In the genomic region with DNA sequence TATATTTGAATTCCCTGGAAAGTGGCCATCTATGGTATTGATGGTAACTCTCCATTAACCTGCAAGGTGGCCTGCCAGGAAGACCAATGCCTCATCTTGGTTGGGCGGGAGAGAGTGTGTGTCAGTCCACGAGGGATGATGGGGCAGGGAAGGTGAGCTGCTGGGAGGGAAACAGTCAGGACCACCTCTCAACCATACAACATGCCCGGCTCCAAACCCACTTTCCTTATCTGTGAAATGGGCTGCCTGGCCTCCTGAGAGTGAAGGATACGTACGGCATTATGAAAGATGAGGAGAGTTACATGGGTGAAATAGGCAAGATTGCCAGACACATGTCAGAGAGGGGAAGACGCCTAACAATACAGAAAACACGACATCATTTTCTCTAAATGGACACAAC, we compare ENCODE assay signal across 19 cellular contexts.
DNase-seq lines count a peak whose midpoint lies in the region; ATAC-seq, FAIRE-seq and TF ChIP-seq lines count a peak whose summit lies in the region.
"Had no signal": no experiment of that assay in that cellular context is flagged by ENCODE, and none has a peak within 500 bp of the region (broad histone marks: within the 10 kb centered on the region; RNA-seq: fewer than 3 reads in every experiment).

No MANE protein-coding gene starts in this region.

- no peak for FAIRE-seq in HepG2 (lab: Jason Lieb, UNC)
- FAIRE-seq in H1 (lab: Jason Lieb, UNC) = no peak
- no peak for FAIRE-seq in D721Med (lab: Jason Lieb, UNC)
- FAIRE-seq: G401.6, GM12892 had no signal

- ATAC-seq in HepG2 = no peak
- no peak for ATAC-seq in right lobe of liver
- ATAC-seq in T-helper 17 cell = no peak
- no peak for ATAC-seq in gastrocnemius medialis

- 0 out of 2 replicates have a peak overlapping the region, but pooled peaks have one; percentile 41 for H2BK20ac ChIP-seq in H1 (ENCODE audit: low read length)

- H3K27me3 ChIP-seq in HepG2 (ENCODE audit: control insufficient read depth in 1 of 2, insufficient read depth in 2 of 2, low read length in 2 of 2) (no peaks in the 10 kb centered on the region), right lobe of liver (no peaks in the 10 kb centered on the region), H1 (replicated peaks in 1 of 4; ENCODE audit: control insufficient read depth in 3 of 4, extremely low read depth in 1 of 4, insufficient read depth in 3 of 4, low read length in 3 of 4) (no peaks in the 10 kb centered on the region), gastrocnemius medialis (no peaks in the 10 kb centered on the region)
- H3K27me3 ChIP-seq: BLaER1 treated with 17β-estradiol and CSF1 and Interleukin-3, amounts not matched to agents 10 nM and 100 nM had no signal

- no peaks in the 10 kb centered on the region for H3K27me3 Mint-ChIP-seq in T-helper 17 cell
- H3K27me3 Mint-ChIP-seq: B cell; CD4-positive, alpha-beta T cell; CD8-positive, alpha-beta memory T cell had no signal

- H3K14ac ChIP-seq in H1 (ENCODE audit: insufficient read length) = no peak overlapping the region

- no peaks in the 10 kb centered on the region for H3K23me2 ChIP-seq in H1 (ENCODE audit: low read depth, low read length)

- H2BK5ac ChIP-seq in H1 (ENCODE audit: low read depth, low read length) = no peak overlapping the region

- H3K27ac Mint-ChIP-seq in T-helper 17 cell = peak overlapping the region; percentile 6
- H3K27ac Mint-ChIP-seq: B cell; CD14-positive monocyte; CD4-positive, alpha-beta T cell; CD8-positive, alpha-beta memory T cell had no signal

- H3K79me1 ChIP-seq in H1 (ENCODE audit: low read depth, low read length) = no peaks in the 10 kb centered on the region

- 0 out of 2 replicates have a peak overlapping the region, but pooled peaks have one; percentile 65 for H2BK15ac ChIP-seq in H1 (ENCODE audit: low read length)

- peaks cover 10% of the 10 kb centered on the region for H3K36me3 Mint-ChIP-seq in T-helper 17 cell (ENCODE audit: low read depth)

- H3K27ac ChIP-seq in HepG2 (ENCODE audit: extremely low read length, insufficient read depth, low read length) (no peak overlapping the region), right lobe of liver (no peak overlapping the region), H1 (ENCODE audit: low read depth, low read length) (no peak overlapping the region), gastrocnemius medialis (no peak overlapping the region)
- H3K27ac ChIP-seq: 22Rv1 had no signal

- H3K23ac ChIP-seq in H1 (ENCODE audit: insufficient read length) = no peak overlapping the region

- H4K5ac ChIP-seq in H1 (ENCODE audit: insufficient read length, low read depth, low read length) = no peak overlapping the region

- no peak overlapping the region for H4K91ac ChIP-seq in H1 (replicated peaks; ENCODE audit: insufficient read length, low read length)

- H2BK12ac ChIP-seq in H1 (ENCODE audit: low read depth, low read length) = no peak overlapping the region

- WGBS in HepG2 (ENCODE audit: low lambda C conversion rate) = 96% methylated on average over 7 of the region's 7 CpGs
- 89% methylated on average over 7 of the region's 7 CpGs for WGBS in right lobe of liver (ENCODE audit: insufficient coverage, low coverage, low lambda C conversion rate, missing lambda C conversion rate)
- WGBS in H1 (ENCODE audit: extremely low coverage in 1 of 2, insufficient coverage in 1 of 2, insufficient read length in 1 of 2, insufficient replicate concordance in 2 of 2, low coverage in 1 of 2, low lambda C conversion rate in 2 of 2, missing lambda C conversion rate in 1 of 2), 2 experiments = 91% methylated on average over 7 of the region's 7 CpGs; no CpG with 5 or more reads in 1 of the 2 experiments

- H3K9me3 ChIP-seq in HepG2 (ENCODE audit: low read length) (no peaks in the 10 kb centered on the region), right lobe of liver (no peaks in the 10 kb centered on the region), T-helper 17 cell (ENCODE audit: control insufficient read depth, low read length, poor library complexity, severe bottlenecking) (no peaks in the 10 kb centered on the region), H1 (ENCODE audit: insufficient read depth in 2 of 2, low read depth in 1 of 2, low read length in 1 of 2) (no peaks in the 10 kb centered on the region), gastrocnemius medialis (no peaks in the 10 kb centered on the region)
- H3K9me3 ChIP-seq: BLaER1 treated with 17β-estradiol and CSF1 and Interleukin-3, amounts not matched to agents 10 nM and 100 nM had no signal

- in situ Hi-C loops in HepG2 (cut with HindIII; ENCODE audit: extremely low pct_ligation_motif_present, low pct_unique_long_range_greater_than_20kb) (no loop called here), gastrocnemius medialis (cut with MboI; ENCODE audit: low sequenced_read_pairs in 4 of 4) (no loop called here)

- no peak overlapping the region for H2AFZ ChIP-seq in HepG2 (ENCODE audit: low read length)
- no peak overlapping the region for H2AFZ ChIP-seq in H1 (ENCODE audit: low read length)

- H3K4me1 ChIP-seq in HepG2 (ENCODE audit: insufficient read depth, low read length) (no peaks in the 10 kb centered on the region), right lobe of liver (no peaks in the 10 kb centered on the region), H1 (replicated peaks in 1 of 4; ENCODE audit: control insufficient read depth in 3 of 4, insufficient read depth in 4 of 4, low read length in 3 of 4) (peaks cover 0 to 8% (median 2%) of the 10 kb centered on the region in 4 experiments; a peak in 5 of 7 replicates), gastrocnemius medialis (no peaks in the 10 kb centered on the region)

- no peak overlapping the region for H2AK5ac ChIP-seq in H1 (ENCODE audit: low read depth, low read length)

- TF ChIP-seq EP300 in HepG2 (IDR thresholded peaks at IDR 0.05; ENCODE audit: low read depth in 2 of 2, low read length in 2 of 2) (no peak), HepG2 (CRISPR knock-in tag; IDR thresholded peaks at IDR 0.05; ENCODE audit: borderline replicate concordance) (no peak), H1 (IDR thresholded peaks at IDR 0.05; ENCODE audit: borderline replicate concordance in 1 of 2, low read depth in 2 of 2, low read length in 2 of 2) (no peak)

- no peak overlapping the region for H2BK120ac ChIP-seq in H1 (replicated peaks; ENCODE audit: low read depth, low read length)

- H4K20me1 ChIP-seq in HepG2 (ENCODE audit: insufficient read depth, low read length) (no peaks in the 10 kb centered on the region; the same call in 1 of the 2 replicates), H1 (replicated peaks in 1 of 2; ENCODE audit: control insufficient read depth in 1 of 2, insufficient read depth in 2 of 2, low read length in 2 of 2) (no peaks in the 10 kb centered on the region)

- H3K9ac ChIP-seq in HepG2 (ENCODE audit: insufficient read depth, low read depth, low read length) (no peak overlapping the region), H1 (replicated peaks in 1 of 4; ENCODE audit: extremely low read depth in 1 of 4, low read depth in 3 of 4, low read length in 3 of 4) (no peak overlapping the region)
- H3K9ac ChIP-seq: BLaER1 treated with 17β-estradiol and CSF1 and Interleukin-3, amounts not matched to agents 10 nM and 100 nM had no signal

- CTCF ChIA-PET in HepG2 (lab: Yijun Ruan, JAX; ENCODE audit: low intra/inter-chr PET ratio, low total read pairs) (no interaction called here), H1 (lab: Charles Lee; ENCODE audit: partially characterized antibody) (interaction anchor here (0.8 to 1.6 kb wide), 3 partner anchors 28 to 98 kb away, joined by 3 to 9 read pairs (median 4); no protein-coding TSS in a partner anchor)

- H3K18ac ChIP-seq in H1 (ENCODE audit: extremely low read depth, low read length) = no peak overlapping the region

- H3K79me2 ChIP-seq in HepG2 (ENCODE audit: insufficient read depth, low read length) (no peaks in the 10 kb centered on the region), H1 (ENCODE audit: control insufficient read depth in 1 of 2, insufficient read depth in 2 of 2, low read length in 2 of 2) (no peaks in the 10 kb centered on the region)

- TF ChIP-seq RAD21 in HepG2 (CRISPR knock-in tag; IDR thresholded peaks at IDR 0.05) (no peak), H1 (IDR thresholded peaks at IDR 0.05 in 1 of 2, conservative IDR thresholded peaks at IDR 0.05 in 1 of 2; ENCODE audit: low read depth in 2 of 2, low read length in 2 of 2) (no peak)

- no peak overlapping the region for H3K4me3 ChIP-seq in HepG2 (replicated peaks in 1 of 3; ENCODE audit: insufficient read depth in 1 of 3, low read depth in 2 of 3, low read length in 3 of 3)
- H3K4me3 ChIP-seq in right lobe of liver = no peak overlapping the region
- H3K4me3 ChIP-seq in H1 (ENCODE audit: extremely low read depth in 1 of 4, insufficient read depth in 2 of 4, low read depth in 3 of 4, low read length in 4 of 4) = no peak overlapping the region
- no peak overlapping the region for H3K4me3 ChIP-seq in gastrocnemius medialis
- H3K4me3 ChIP-seq: BLaER1 treated with 17β-estradiol and CSF1 and Interleukin-3, amounts not matched to agents 10 nM and 100 nM had no signal

- TF ChIP-seq POLR2A in HepG2 (IDR thresholded peaks at IDR 0.05; ENCODE audit: insufficient read depth in 1 of 2, low read depth in 2 of 2, low read length in 2 of 2) = no peak
- no peak for TF ChIP-seq POLR2A in right lobe of liver (IDR thresholded peaks at IDR 0.05)
- TF ChIP-seq POLR2A in H1 (IDR thresholded peaks at IDR 0.05; ENCODE audit: control extremely low read depth in 1 of 2, low read depth in 2 of 2, low read length in 2 of 2) = no peak
- TF ChIP-seq POLR2A in gastrocnemius medialis (IDR thresholded peaks at IDR 0.05) = no peak

- no peak overlapping the region for H3K56ac ChIP-seq in H1 (replicated peaks; ENCODE audit: insufficient read length, low read depth, low read length)

- POLR2A ChIA-PET in HepG2 (lab: Yijun Ruan, JAX) (no interaction called here), H1 (lab: Charles Lee; ENCODE audit: partially characterized antibody) (no interaction called here)

- DNase-seq in HepG2 (ENCODE audit: low spot score) = no peak
- DNase-seq in right lobe of liver = no peak
- DNase-seq in T-helper 17 cell = no peak
- DNase-seq in H1 (ENCODE audit: low read depth in 1 of 2, low spot score in 2 of 2) = no peak
- no peak for DNase-seq in gastrocnemius medialis
- no peak for DNase-seq in D721Med (ENCODE audit: insufficient read length, low spot score)
- DNase-seq: CD4-positive, alpha-beta T cell; CD8-positive, alpha-beta memory T cell; DMS153; DND-41; GOT3; H7; HCEC 1CT had no signal

- no peak overlapping the region for H3K4ac ChIP-seq in H1 (replicated peaks; ENCODE audit: insufficient read length, low read depth, low read length)

- H3K36me3 ChIP-seq in HepG2 (replicated peaks in 1 of 2; ENCODE audit: control insufficient read depth in 1 of 2, insufficient read depth in 2 of 2, low read length in 2 of 2) = peaks cover 2 to 24% of the 10 kb centered on the region in 2 experiments; a peak in 4 of 5 replicates
- no peaks in the 10 kb centered on the region for H3K36me3 ChIP-seq in right lobe of liver
- no peaks in the 10 kb centered on the region for H3K36me3 ChIP-seq in H1 (ENCODE audit: control insufficient read depth in 2 of 4, insufficient read depth in 4 of 4, low read length in 3 of 4)
- peaks cover 0 to 4% of the 10 kb centered on the region in 2 donors for H3K36me3 ChIP-seq in gastrocnemius medialis

- no peak overlapping the region for H3K4me3 Mint-ChIP-seq in T-helper 17 cell
- H3K4me3 Mint-ChIP-seq: B cell; CD14-positive monocyte; CD4-positive, alpha-beta T cell; CD8-positive, alpha-beta memory T cell had no signal

- H4K8ac ChIP-seq in H1 (ENCODE audit: extremely low read depth, insufficient read depth, low read length) = no peak overlapping the region

- BruUV-seq in HepG2 (replicated peaks; lab: Mats Ljungman, UMichigan) = no TSS peak

- no peak overlapping the region for H3K4me2 ChIP-seq in HepG2 (ENCODE audit: low read depth, low read length)
- no peak overlapping the region for H3K4me2 ChIP-seq in H1 (ENCODE audit: insufficient read depth in 1 of 2, low read depth in 2 of 2, low read length in 2 of 2)

- H3K4me1 Mint-ChIP-seq in T-helper 17 cell = peaks cover 4% of the 10 kb centered on the region
- H3K4me1 Mint-ChIP-seq: B cell; CD14-positive monocyte; CD8-positive, alpha-beta memory T cell had no signal

- TF ChIP-seq CTCF in HepG2 (CRISPR knock-in tag; IDR thresholded peaks at IDR 0.05) = no peak
- no peak for TF ChIP-seq CTCF in right lobe of liver (IDR thresholded peaks at IDR 0.05)
- no peak for TF ChIP-seq CTCF in H1 (IDR thresholded peaks at IDR 0.05; ENCODE audit: control extremely low read depth in 1 of 3, insufficient read depth in 1 of 3, low read depth in 1 of 3, low read length in 3 of 3)
- TF ChIP-seq CTCF in gastrocnemius medialis (IDR thresholded peaks at IDR 0.05 in 4 of 5, conservative IDR thresholded peaks at IDR 0.05 in 1 of 5) = no peak
- no peak for TF ChIP-seq CTCF in D721Med (IDR thresholded peaks at IDR 0.05; ENCODE audit: insufficient read depth, missing control alignments)

- intact Hi-C loops in HepG2 (cut with micrococcal nuclease; ENCODE audit: unreplicated experiment) (no loop called here), right lobe of liver (cut with DNase I) (no loop called here), gastrocnemius medialis (cut with DNase I; ENCODE audit: low total_unique reads) (no loop called here)
